Comparison of ENCODE assay signal across 34 cellular contexts in the genomic region with DNA sequence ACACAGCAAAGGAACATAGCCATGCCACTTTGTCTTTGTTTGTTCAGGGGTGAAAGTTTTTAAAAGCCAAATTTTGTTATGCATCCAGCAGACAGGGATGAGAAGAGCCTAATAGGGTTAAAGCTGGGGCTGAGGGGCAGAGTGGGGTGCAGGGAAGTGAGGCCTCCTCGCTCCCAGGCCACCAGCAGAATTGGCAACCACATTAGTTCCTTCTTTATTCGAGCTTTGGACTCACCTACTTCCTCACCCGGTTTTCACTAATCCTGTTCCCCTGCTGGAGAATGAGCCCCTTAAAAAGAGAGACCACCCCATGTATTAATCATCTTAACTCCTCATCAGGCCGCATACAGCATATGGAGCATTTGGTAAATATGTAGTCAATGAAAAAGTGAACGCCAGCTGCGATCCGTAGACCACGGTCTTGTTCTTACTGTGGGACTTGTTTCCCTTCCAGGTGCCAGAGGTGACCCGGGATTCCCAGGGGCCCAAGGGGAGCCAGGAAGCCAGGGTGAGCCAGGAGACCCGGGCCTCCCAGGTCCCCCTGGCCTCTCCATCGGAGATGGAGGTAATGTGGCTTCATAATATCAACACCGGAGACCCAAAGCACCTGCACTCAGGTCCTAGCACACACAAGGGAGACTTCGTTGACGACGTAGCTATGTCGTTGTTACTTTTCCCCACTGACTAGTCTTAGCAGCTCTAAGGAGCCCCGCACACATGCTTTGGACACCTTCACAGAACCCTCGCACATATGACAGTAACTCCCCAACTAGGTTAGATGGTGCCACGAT.
DNase-seq lines count a peak whose midpoint lies in the region; ATAC-seq and TF ChIP-seq lines count a peak whose summit lies in the region.
"Had no signal": no experiment of that assay in that cellular context is flagged by ENCODE, and none has a peak within 500 bp of the region (broad histone marks: within the 10 kb centered on the region; RNA-seq: fewer than 3 reads in every experiment).

No MANE protein-coding gene starts in this region.

- H3K27me3 Mint-ChIP-seq in chondrocyte (ENCODE audit: low read depth): no peaks in the 10 kb centered on the region
- H3K27me3 Mint-ChIP-seq in naive thymus-derived CD8-positive, alpha-beta T cell: peaks cover 5 to 48% (median 39%) of the 10 kb centered on the region in 5 donors
- peaks cover 19 to 44% (median 40%) of the 10 kb centered on the region in 5 donors for H3K27me3 Mint-ChIP-seq in naive thymus-derived CD4-positive, alpha-beta T cell
- H3K27me3 Mint-ChIP-seq: type B pancreatic cell had no signal

- POLR2A ChIA-PET in naive thymus-derived CD8-positive, alpha-beta T cell (lab: Charles Lee): no interaction called here
- POLR2A ChIA-PET in naive thymus-derived CD4-positive, alpha-beta T cell (lab: Charles Lee): no interaction called here

- H3K9me3 ChIP-seq in muscle layer of colon (ENCODE audit: low read length): no peaks in the 10 kb centered on the region
- no peaks in the 10 kb centered on the region for H3K9me3 ChIP-seq in stomach smooth muscle (ENCODE audit: control insufficient read depth in 2 of 2, low read length in 2 of 2)
- H3K9me3 ChIP-seq in naive thymus-derived CD4-positive, alpha-beta T cell (ENCODE audit: control insufficient read depth in 2 of 3, low read length in 3 of 3): no peaks in the 10 kb centered on the region
- H3K9me3 ChIP-seq: adrenal gland, body of pancreas, heart right ventricle, MG63, neutrophil, prostate gland had no signal

- H3K4me1 Mint-ChIP-seq in chondrocyte (ENCODE audit: low read depth): peaks cover 52% of the 10 kb centered on the region
- peaks cover 0 to 1% (median 0%) of the 10 kb centered on the region in 4 donors for H3K4me1 Mint-ChIP-seq in naive thymus-derived CD8-positive, alpha-beta T cell
- H3K4me1 Mint-ChIP-seq in naive thymus-derived CD4-positive, alpha-beta T cell: no peaks in the 10 kb centered on the region
- H3K4me1 Mint-ChIP-seq: activated naive CD4-positive, alpha-beta T cell treated with anti-CD3 and anti-CD28 coated beads, Interleukin-2, amount 10 ng/mL, durations not matched to agents 7 days and 5 days; stimulated activated effector memory CD8-positive, alpha-beta T cell treated with anti-CD3 and anti-CD28 coated beads, Interleukin-12 subunit alpha, Interleukin-12 subunit beta, amount 100 ng/mL, for 72 hours had no signal

- no peak overlapping the region for H3K4me3 Mint-ChIP-seq in chondrocyte (ENCODE audit: unreplicated experiment)
- H3K4me3 Mint-ChIP-seq in naive thymus-derived CD8-positive, alpha-beta T cell: no peak overlapping the region
- no peak overlapping the region for H3K4me3 Mint-ChIP-seq in naive thymus-derived CD4-positive, alpha-beta T cell
- H3K4me3 Mint-ChIP-seq: activated CD8-positive, alpha-beta T cell treated with anti-CD3 and anti-CD28 coated beads for 36 hours; activated naive CD4-positive, alpha-beta T cell treated with anti-CD3 and anti-CD28 coated beads, Interleukin-2, amount 10 ng/mL, durations not matched to agents 7 days and 5 days; stimulated activated effector memory CD8-positive, alpha-beta T cell treated with anti-CD3 and anti-CD28 coated beads, Interleukin-12 subunit alpha, Interleukin-12 subunit beta, amount 100 ng/mL, for 72 hours; type B pancreatic cell had no signal

- H3K9me3 Mint-ChIP-seq in chondrocyte (ENCODE audit: low read depth): no peaks in the 10 kb centered on the region
- H3K9me3 Mint-ChIP-seq in naive thymus-derived CD8-positive, alpha-beta T cell: no peaks in the 10 kb centered on the region
- no peaks in the 10 kb centered on the region for H3K9me3 Mint-ChIP-seq in naive thymus-derived CD4-positive, alpha-beta T cell
- H3K9me3 Mint-ChIP-seq: activated CD8-positive, alpha-beta T cell treated with anti-CD3 and anti-CD28 coated beads for 36 hours; activated naive CD4-positive, alpha-beta T cell treated with anti-CD3 and anti-CD28 coated beads, Interleukin-2, amount 10 ng/mL, durations not matched to agents 7 days and 5 days; stimulated activated effector memory CD8-positive, alpha-beta T cell treated with anti-CD3 and anti-CD28 coated beads, Interleukin-12 subunit alpha, Interleukin-12 subunit beta, amount 100 ng/mL, for 72 hours; type B pancreatic cell had no signal

- H3K4me3 ChIP-seq in muscle layer of colon (ENCODE audit: low read depth in 1 of 2, low read length in 2 of 2) (no peak overlapping the region), stomach smooth muscle (ENCODE audit: low read length in 2 of 2) (no peak overlapping the region)
- no peak overlapping the region for H3K4me3 ChIP-seq in naive thymus-derived CD4-positive, alpha-beta T cell (ENCODE audit: low read length)
- H3K4me3 ChIP-seq: adrenal gland, body of pancreas, dorsolateral prefrontal cortex, heart right ventricle, MG63, prostate gland had no signal

- no peak overlapping the region for H3K9ac ChIP-seq in muscle layer of colon (ENCODE audit: low read length)
- H3K9ac ChIP-seq in stomach smooth muscle (ENCODE audit: low read length in 2 of 2): no peak overlapping the region
- H3K9ac ChIP-seq: KMS-11 had no signal

- ATAC-seq in naive thymus-derived CD8-positive, alpha-beta T cell: no peak
- no peak for ATAC-seq in naive thymus-derived CD4-positive, alpha-beta T cell
- ATAC-seq: activated CD8-positive, alpha-beta T cell treated with anti-CD3 and anti-CD28 coated beads for 36 hours; body of pancreas; heart right ventricle; Panc1 had no signal

- H3K27me3 ChIP-seq in muscle layer of colon (ENCODE audit: control insufficient read depth in 1 of 2, insufficient read depth in 2 of 2, low read length in 2 of 2): no peaks in the 10 kb centered on the region
- no peaks in the 10 kb centered on the region for H3K27me3 ChIP-seq in stomach smooth muscle (ENCODE audit: control insufficient read depth in 1 of 2, insufficient read depth in 2 of 2, low read length in 2 of 2)
- no peaks in the 10 kb centered on the region for H3K27me3 ChIP-seq in naive thymus-derived CD4-positive, alpha-beta T cell (ENCODE audit: control insufficient read depth in 2 of 2, insufficient read depth in 2 of 2, low read length in 2 of 2)
- H3K27me3 ChIP-seq: adrenal gland, body of pancreas, dorsolateral prefrontal cortex, heart right ventricle, MG63 had no signal

- intact Hi-C loops in naive thymus-derived CD4-positive, alpha-beta T cell (cut with micrococcal nuclease): loop anchor here (10.0 kb wide), 3 partner anchors 115 to 1995 kb away; partner anchors contain the start of genes NAXD (in 1 of the 2) and RAB20 (in 1 of the 2)

- TF ChIP-seq CTCF in chondrocyte (IDR thresholded peaks at IDR 0.05): no peak

- H3K27ac ChIP-seq in muscle layer of colon (ENCODE audit: low read depth, low read length): peak overlapping the region; percentile 7
- H3K27ac ChIP-seq in stomach smooth muscle (ENCODE audit: low read length): peak overlapping the region; percentile 76
- no peak overlapping the region for H3K27ac ChIP-seq in naive thymus-derived CD4-positive, alpha-beta T cell (ENCODE audit: low read depth, low read length)
- H3K27ac ChIP-seq: 22Rv1, adrenal gland, body of pancreas, dorsolateral prefrontal cortex, heart right ventricle, HL-60, KMS-11, neutrophil had no signal

- H3K4me1 ChIP-seq in muscle layer of colon (ENCODE audit: insufficient read depth, low read length): peaks cover 22% of the 10 kb centered on the region
- H3K4me1 ChIP-seq in stomach smooth muscle (ENCODE audit: control insufficient read depth, insufficient read depth, low read length): peaks cover 28% of the 10 kb centered on the region
- H3K4me1 ChIP-seq in naive thymus-derived CD4-positive, alpha-beta T cell (ENCODE audit: control insufficient read depth in 2 of 2, insufficient read depth in 2 of 2, low read length in 2 of 2): no peaks in the 10 kb centered on the region
- H3K4me1 ChIP-seq: adrenal gland, prostate gland had no signal

- peak overlapping the region; percentile 89 for H3K27ac Mint-ChIP-seq in chondrocyte (ENCODE audit: unreplicated experiment)
- H3K27ac Mint-ChIP-seq in naive thymus-derived CD8-positive, alpha-beta T cell: no peak overlapping the region
- H3K27ac Mint-ChIP-seq in naive thymus-derived CD4-positive, alpha-beta T cell: no peak overlapping the region
- H3K27ac Mint-ChIP-seq: activated CD8-positive, alpha-beta T cell treated with anti-CD3 and anti-CD28 coated beads for 36 hours; activated naive CD4-positive, alpha-beta T cell treated with anti-CD3 and anti-CD28 coated beads, Interleukin-2, amount 10 ng/mL, durations not matched to agents 7 days and 5 days; stimulated activated effector memory CD8-positive, alpha-beta T cell treated with anti-CD3 and anti-CD28 coated beads, Interleukin-12 subunit alpha, Interleukin-12 subunit beta, amount 100 ng/mL, for 72 hours had no signal

- H3K36me3 Mint-ChIP-seq in chondrocyte (ENCODE audit: low read depth): peaks cover 52% of the 10 kb centered on the region
- H3K36me3 Mint-ChIP-seq in naive thymus-derived CD8-positive, alpha-beta T cell: no peaks in the 10 kb centered on the region
- no peaks in the 10 kb centered on the region for H3K36me3 Mint-ChIP-seq in naive thymus-derived CD4-positive, alpha-beta T cell
- H3K36me3 Mint-ChIP-seq: activated naive CD4-positive, alpha-beta T cell treated with anti-CD3 and anti-CD28 coated beads, Interleukin-2, amount 10 ng/mL, durations not matched to agents 7 days and 5 days; stimulated activated effector memory CD8-positive, alpha-beta T cell treated with anti-CD3 and anti-CD28 coated beads, Interleukin-12 subunit alpha, Interleukin-12 subunit beta, amount 100 ng/mL, for 72 hours had no signal

- CTCF ChIA-PET in naive thymus-derived CD4-positive, alpha-beta T cell (lab: Charles Lee): no interaction called here

- peaks cover 77% of the 10 kb centered on the region for H3K36me3 ChIP-seq in muscle layer of colon (ENCODE audit: insufficient read depth, low read length)
- H3K36me3 ChIP-seq in stomach smooth muscle (ENCODE audit: control insufficient read depth in 2 of 2, insufficient read depth in 2 of 2, low read length in 2 of 2): peaks cover 56 to 66% of the 10 kb centered on the region in 2 donors
- no peaks in the 10 kb centered on the region for H3K36me3 ChIP-seq in naive thymus-derived CD4-positive, alpha-beta T cell (ENCODE audit: control insufficient read depth in 2 of 3, insufficient read depth in 3 of 3, low read length in 3 of 3)
- H3K36me3 ChIP-seq: MG63, neutrophil, prostate gland had no signal

- DNase-seq in NOMO-1 treated with DMSO at 0.1 percent for 48 hours (lab: John Stamatoyannopoulos, UW; ENCODE audit: unreplicated experiment) (peak; percentile 25), NOMO-1 treated with dmso at 0.1 percent for 144 hours (lab: John Stamatoyannopoulos, UW; ENCODE audit: unreplicated experiment) (no peak), chondrocyte (ENCODE audit: low spot score) (no peak), mucosa of gallbladder (ENCODE audit: low spot score) (no peak)
- no peak for DNase-seq in naive thymus-derived CD8-positive, alpha-beta T cell
- no peak for DNase-seq in naive thymus-derived CD4-positive, alpha-beta T cell
- DNase-seq: activated CD8-positive, alpha-beta T cell treated with anti-CD3 and anti-CD28 coated beads for 36 hours; activated naive CD4-positive, alpha-beta T cell treated with anti-CD3 and anti-CD28 coated beads, Interleukin-2, amount 10 ng/mL, durations not matched to agents 7 days and 5 days; body of pancreas; C1 segment of cervical spinal cord; cerebellar nuclear complex; COR-L47; DMS53; dorsolateral prefrontal cortex; foreskin melanocyte; heart right ventricle; kidney glomerular epithelial cell; MG63; NCI-H1105; NCI-H187 treated with DMSO at 0.1 percent for 48 hours; NCI-H2171; NCI-H510A treated with DMSO at 0.1 percent for 48 hours; stimulated activated CD4-positive, alpha-beta T cell treated with anti-CD3 and anti-CD28 coated beads, Interleukin-15, amount 100 ng/mL, for 24 hours had no signal
